Comparison of ENCODE assay signal across 15 cellular contexts in the genomic region with DNA sequence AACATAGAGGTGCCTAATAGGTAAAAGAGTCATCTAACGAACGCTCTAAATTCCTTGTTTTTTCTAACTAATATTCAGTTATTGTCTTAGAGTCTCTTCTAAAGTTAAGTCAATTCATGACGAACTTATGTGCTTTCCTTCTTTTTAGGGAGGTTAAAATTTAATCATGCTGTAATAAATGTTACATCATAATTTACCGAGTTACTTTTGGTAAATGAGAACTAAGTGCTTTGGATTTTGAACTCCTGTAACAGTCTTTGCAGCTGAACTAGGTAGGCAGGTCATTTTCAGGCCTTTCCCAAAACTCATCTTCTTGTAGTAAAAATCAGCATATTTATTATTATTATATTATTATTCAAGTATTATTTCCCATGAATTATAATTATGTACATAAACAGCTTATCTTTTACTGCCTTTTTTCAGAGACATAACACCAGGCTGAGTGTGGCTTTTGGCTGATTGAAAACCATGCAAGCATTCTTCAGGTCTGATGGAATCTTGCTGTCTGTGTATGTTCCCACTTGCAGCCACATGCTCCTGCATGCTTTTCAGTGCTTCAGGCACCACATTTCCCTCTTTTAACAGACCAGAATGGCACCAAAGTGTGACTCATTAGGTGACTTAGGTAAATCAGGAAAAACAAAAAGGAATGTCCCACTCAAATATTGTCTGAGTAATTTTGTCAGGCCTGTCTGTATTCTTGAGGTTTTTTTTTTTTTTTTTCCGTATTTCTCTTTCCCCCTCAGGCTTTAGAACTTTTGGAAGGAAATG.
DNase-seq lines count a peak whose midpoint lies in the region; TF ChIP-seq lines count a peak whose summit lies in the region.
"Had no signal": no experiment of that assay in that cellular context is flagged by ENCODE, and none has a peak within 500 bp of the region (broad histone marks: within the 10 kb centered on the region; RNA-seq: fewer than 3 reads in every experiment).

No MANE protein-coding gene starts in this region.

- no peak overlapping the region for H3K4me2 ChIP-seq in SK-N-SH

- WGBS in SK-N-SH (ENCODE audit: low lambda C conversion rate): 13% methylated on average over 5 of the region's 5 CpGs
- WGBS in prostate gland: 58% methylated on average over 5 of the region's 5 CpGs

- H3K27ac Mint-ChIP-seq in activated T-helper 2 cell treated with anti-CD3 and anti-CD28 coated beads, Interferon-gamma antibody, Interleukin-2, Interleukin-4, amounts not matched to agents 10 μg/mL and 5 μg/mL and 100 μg/mL, durations not matched to agents 14 hours and 24 hours and 36 hours: no peak overlapping the region
- H3K27ac Mint-ChIP-seq: activated CD4-positive, alpha-beta memory T cell treated with anti-CD3 and anti-CD28 coated beads for 36 hours; activated naive CD4-positive, alpha-beta T cell treated with anti-CD3 and anti-CD28 coated beads, Interleukin-2, amount 50 U/mL, for 72 hours had no signal

- H3K9me3 ChIP-seq in SK-N-SH: no peaks in the 10 kb centered on the region
- no peaks in the 10 kb centered on the region for H3K9me3 ChIP-seq in prostate gland
- H3K9me3 ChIP-seq: BLaER1 treated with 17β-estradiol and CSF1 and Interleukin-3, amounts not matched to agents 10 nM and 100 nM had no signal

- POLR2A ChIA-PET in SK-N-SH (lab: Yijun Ruan, JAX): no interaction called here

- no peak overlapping the region for H3K4me3 ChIP-seq in SK-N-SH (ENCODE audit: low read depth in 2 of 2, low read length in 1 of 2)
- no peak overlapping the region for H3K4me3 ChIP-seq in fibroblast of the aortic adventitia (ENCODE audit: low read depth, low read length)
- H3K4me3 ChIP-seq in prostate gland: no peak overlapping the region
- H3K4me3 ChIP-seq: BLaER1 treated with 17β-estradiol and CSF1 and Interleukin-3, amounts not matched to agents 10 nM and 100 nM had no signal

- no peak for TF ChIP-seq POLR2A in prostate gland (IDR thresholded peaks at IDR 0.05)

- H4K20me1 ChIP-seq in SK-N-SH (ENCODE audit: insufficient read depth): no peaks in the 10 kb centered on the region
- H4K20me1 ChIP-seq: BLaER1 treated with 17β-estradiol and CSF1 and Interleukin-3, amounts not matched to agents 10 nM and 100 nM had no signal

- peaks cover 11% of the 10 kb centered on the region for H3K27me3 Mint-ChIP-seq in activated T-helper 2 cell treated with anti-CD3 and anti-CD28 coated beads, Interferon-gamma antibody, Interleukin-2, Interleukin-4, amounts not matched to agents 10 μg/mL and 5 μg/mL and 100 μg/mL, durations not matched to agents 14 hours and 24 hours and 36 hours (ENCODE audit: low read depth)

- intact Hi-C loops in prostate gland (cut with DNase I): no loop called here
- intact Hi-C loops in activated T-helper 2 cell treated with anti-CD3 and anti-CD28 coated beads, Interferon-gamma antibody, Interleukin-2, Interleukin-4, amounts not matched to agents 10 μg/mL and 5 μg/mL and 100 μg/mL, durations not matched to agents 14 hours and 24 hours and 36 hours (cut with micrococcal nuclease): no loop called here

- peak; percentile 26 for DNase-seq in GM03348 (ENCODE audit: low spot score)
- no peak for DNase-seq in SK-N-SH
- peak; percentile 25 for DNase-seq in fibroblast of the aortic adventitia (ENCODE audit: low read depth)
- peak; percentile 74 for DNase-seq in prostate gland (ENCODE audit: low spot score)
- DNase-seq in hippocampal formation (lab: John Stamatoyannopoulos, UW): no peak
- no peak for DNase-seq in RPMI8226
- DNase-seq in cerebellar nuclear complex (lab: John Stamatoyannopoulos, UW): no peak
- no peak for DNase-seq in activated T-helper 2 cell treated with anti-CD3 and anti-CD28 coated beads, Interferon-gamma antibody, Interleukin-2, Interleukin-4, amounts not matched to agents 10 μg/mL and 5 μg/mL and 100 μg/mL, durations not matched to agents 14 hours and 24 hours and 36 hours (ENCODE audit: low spot score)
- DNase-seq: activated CD4-positive, alpha-beta memory T cell treated with anti-CD3 and anti-CD28 coated beads for 36 hours; hypothalamus; naive B cell; NCI-H2029 treated with DMSO at 0.1 percent for 48 hours; T-helper 1 cell had no signal

- H3K9ac ChIP-seq in SK-N-SH: no peak overlapping the region
- H3K9ac ChIP-seq: BLaER1 treated with 17β-estradiol and CSF1 and Interleukin-3, amounts not matched to agents 10 nM and 100 nM had no signal

- H3K27ac ChIP-seq in SK-N-SH (ENCODE audit: low read depth in 2 of 2, low read length in 1 of 2): peak overlapping the region in 1 of 2 experiments; percentile 48; a peak in 2 of 4 replicates
- no peak overlapping the region for H3K27ac ChIP-seq in prostate gland
- H3K27ac ChIP-seq: BLaER1 treated with 17β-estradiol and CSF1 and Interleukin-3, amounts not matched to agents 10 nM and 100 nM had no signal

- no peaks in the 10 kb centered on the region for H3K9me2 ChIP-seq in SK-N-SH

- CTCF ChIA-PET in SK-N-SH (lab: Yijun Ruan, JAX): no interaction called here

- H3K4me3 Mint-ChIP-seq in activated T-helper 2 cell treated with anti-CD3 and anti-CD28 coated beads, Interferon-gamma antibody, Interleukin-2, Interleukin-4, amounts not matched to agents 10 μg/mL and 5 μg/mL and 100 μg/mL, durations not matched to agents 14 hours and 24 hours and 36 hours (ENCODE audit: low read depth): no peak overlapping the region
- H3K4me3 Mint-ChIP-seq: activated CD4-positive, alpha-beta memory T cell treated with anti-CD3 and anti-CD28 coated beads for 36 hours; naive B cell had no signal

- TF ChIP-seq CTCF in SK-N-SH (IDR thresholded peaks at IDR 0.05) (no peak), fibroblast of the aortic adventitia (IDR thresholded peaks at IDR 0.05; ENCODE audit: insufficient read depth, low read length) (no peak), prostate gland (IDR thresholded peaks at IDR 0.05) (no peak)

- peaks cover 1% of the 10 kb centered on the region for H3K9me3 Mint-ChIP-seq in activated T-helper 2 cell treated with anti-CD3 and anti-CD28 coated beads, Interferon-gamma antibody, Interleukin-2, Interleukin-4, amounts not matched to agents 10 μg/mL and 5 μg/mL and 100 μg/mL, durations not matched to agents 14 hours and 24 hours and 36 hours
- H3K9me3 Mint-ChIP-seq: activated CD4-positive, alpha-beta memory T cell treated with anti-CD3 and anti-CD28 coated beads for 36 hours; activated naive CD4-positive, alpha-beta T cell treated with anti-CD3 and anti-CD28 coated beads, Interleukin-2, amount 50 U/mL, for 72 hours had no signal

- TF ChIP-seq EP300 in SK-N-SH (IDR thresholded peaks at IDR 0.05; ENCODE audit: borderline replicate concordance in 1 of 2, low read depth in 1 of 2, low read length in 1 of 2): no peak

- no peaks in the 10 kb centered on the region for H3K4me1 Mint-ChIP-seq in activated T-helper 2 cell treated with anti-CD3 and anti-CD28 coated beads, Interferon-gamma antibody, Interleukin-2, Interleukin-4, amounts not matched to agents 10 μg/mL and 5 μg/mL and 100 μg/mL, durations not matched to agents 14 hours and 24 hours and 36 hours (ENCODE audit: low read depth)

- H3F3A ChIP-seq in SK-N-SH (replicated peaks; ENCODE audit: insufficient read depth): peaks cover 3% of the 10 kb centered on the region

- 0 out of 2 replicates have a peak overlapping the region, but pooled peaks have one; percentile 34 for H2AFZ ChIP-seq in SK-N-SH (ENCODE audit: low read depth)

- H3K36me3 ChIP-seq in SK-N-SH (replicated peaks in 1 of 2; ENCODE audit: control insufficient read depth in 1 of 2, insufficient read depth in 2 of 2, low read length in 1 of 2) (no peaks in the 10 kb centered on the region), prostate gland (no peaks in the 10 kb centered on the region)
- H3K36me3 ChIP-seq: BLaER1 treated with 17β-estradiol and CSF1 and Interleukin-3, amounts not matched to agents 10 nM and 100 nM had no signal

- H3K4me1 ChIP-seq in SK-N-SH (ENCODE audit: control insufficient read depth in 1 of 2, insufficient read depth in 2 of 2, low read depth in 1 of 2, low read length in 1 of 2) (peaks cover 0 to 2% of the 10 kb centered on the region in 2 experiments; a peak in 3 of 4 replicates), prostate gland (replicated peaks) (no peaks in the 10 kb centered on the region)

- no peaks in the 10 kb centered on the region for H3K79me2 ChIP-seq in SK-N-SH (ENCODE audit: insufficient read depth)

- H3K27me3 ChIP-seq in SK-N-SH (ENCODE audit: insufficient read depth): no peaks in the 10 kb centered on the region
- H3K27me3 ChIP-seq in prostate gland (replicated peaks; ENCODE audit: insufficient read depth): no peaks in the 10 kb centered on the region
- H3K27me3 ChIP-seq: BLaER1 treated with 17β-estradiol and CSF1 and Interleukin-3, amounts not matched to agents 10 nM and 100 nM had no signal

- H3K36me3 Mint-ChIP-seq in activated T-helper 2 cell treated with anti-CD3 and anti-CD28 coated beads, Interferon-gamma antibody, Interleukin-2, Interleukin-4, amounts not matched to agents 10 μg/mL and 5 μg/mL and 100 μg/mL, durations not matched to agents 14 hours and 24 hours and 36 hours (ENCODE audit: low read depth): no peaks in the 10 kb centered on the region
- H3K36me3 Mint-ChIP-seq: activated CD4-positive, alpha-beta memory T cell treated with anti-CD3 and anti-CD28 coated beads for 36 hours; activated naive CD4-positive, alpha-beta T cell treated with anti-CD3 and anti-CD28 coated beads, Interleukin-2, amount 50 U/mL, for 72 hours; naive B cell had no signal

- TF ChIP-seq RAD21 in SK-N-SH (IDR thresholded peaks at IDR 0.05; ENCODE audit: low read length): no peak

TF ChIP-seq in SK-N-SH, 30 proteins besides CTCF, POLR2A, EP300 and RAD21 (continues in another document):
- TF ChIP-seq MXI1 (IDR thresholded peaks at IDR 0.05; ENCODE audit: low read depth, low read length) (no peak), RFX5 (IDR thresholded peaks at IDR 0.05; ENCODE audit: low read length) (no peak), NFIC (IDR thresholded peaks at IDR 0.05; ENCODE audit: borderline replicate concordance) (no peak), MAX (IDR thresholded peaks at IDR 0.05; ENCODE audit: low read depth) (no peak)

Comparison
In these comparisons a context has a peak if more than half of its experiments do, and no peak if none do; other contexts are left out.
1. DNase-seq: peak in GM03348 (single experiment), fibroblast of the aortic adventitia (single experiment) and prostate gland (single experiment); none in SK-N-SH (single experiment), hippocampal formation (0 of 2), RPMI8226 (single experiment), cerebellar nuclear complex (0 of 2) and activated T-helper 2 cell treated with anti-CD3 and anti-CD28 coated beads, Interferon-gamma antibody, Interleukin-2, Interleukin-4, amounts not matched to agents 10 μg/mL and 5 μg/mL and 100 μg/mL, durations not matched to agents 14 hours and 24 hours and 36 hours (single experiment).